In genomic region chr9:120368799-120369198, GRCh38 we compare ENCODE assay signal across 22 cellular contexts.
DNase-seq lines count a peak whose midpoint lies in the region; ATAC-seq and TF ChIP-seq lines count a peak whose summit lies in the region.
"Had no signal": no experiment of that assay in that cellular context is flagged by ENCODE, and none has a peak within 500 bp of the region (broad histone marks: within the 10 kb centered on the region; RNA-seq: fewer than 3 reads in every experiment).

No MANE protein-coding gene starts in this region.

- no peak overlapping the region for H3K27ac ChIP-seq in psoas muscle
- H3K27ac ChIP-seq in brain microvascular endothelial cell = no peak overlapping the region
- H3K27ac ChIP-seq: 22Rv1; BLaER1 treated with 17β-estradiol and CSF1 and Interleukin-3, amounts not matched to agents 10 nM and 100 nM had no signal

- peaks cover 29% of the 10 kb centered on the region for H3K9me3 Mint-ChIP-seq in WTC11
- H3K9me3 Mint-ChIP-seq: HFFc6 had no signal

- ATAC-seq in WTC11 (no peak), psoas muscle (no peak), T-helper 17 cell (no peak)
- ATAC-seq: Panc1, SK-N-SH treated with all-trans-retinoic acid at 6 μM for 48 hours had no signal

- POLR2A ChIA-PET in WTC11 (lab: Charles Lee) = no interaction called here

- peak; percentile 15 for DNase-seq in NCI-H2171 treated with DMSO at 0.1 percent for 48 hours (lab: John Stamatoyannopoulos, UW)
- DNase-seq in NCI-H2171 (lab: John Stamatoyannopoulos, UW) = no peak
- DNase-seq in WTC11 (ENCODE audit: low spot score) = no peak
- peak; percentile 53 for DNase-seq in fibroblast of mammary gland (ENCODE audit: low read depth)
- DNase-seq in psoas muscle = no peak
- no peak for DNase-seq in brain microvascular endothelial cell
- no peak for DNase-seq in T-helper 17 cell
- DNase-seq: ACHN; Caco-2; CD4-positive, alpha-beta memory T cell; DMS 273 treated with DMSO at 0.1 percent for 48 hours; DMS79 treated with DMSO at 0.1 percent for 48 hours; H9; HFFc6; Kasumi-1; NCI-H1417 treated with DMSO at 0.1 percent for 48 hours; NCI-H187 had no signal

- H3K4me3 ChIP-seq in fibroblast of mammary gland (ENCODE audit: control insufficient read depth, low read depth, low read length) (no peak overlapping the region), psoas muscle (no peak overlapping the region), brain microvascular endothelial cell (ENCODE audit: low read depth, low read length) (no peak overlapping the region)
- H3K4me3 ChIP-seq: BLaER1 treated with 17β-estradiol and CSF1 and Interleukin-3, amounts not matched to agents 10 nM and 100 nM had no signal

- H3K36me3 ChIP-seq in psoas muscle (ENCODE audit: insufficient read depth in 1 of 2, low read depth in 1 of 2) (no peaks in the 10 kb centered on the region), brain microvascular endothelial cell (replicated peaks) (no peaks in the 10 kb centered on the region)
- H3K36me3 ChIP-seq: BLaER1 treated with 17β-estradiol and CSF1 and Interleukin-3, amounts not matched to agents 10 nM and 100 nM had no signal

- H3K27ac Mint-ChIP-seq in WTC11 = no peak overlapping the region
- no peak overlapping the region for H3K27ac Mint-ChIP-seq in T-helper 17 cell
- H3K27ac Mint-ChIP-seq: CD4-positive, alpha-beta memory T cell; H9; HFFc6 had no signal

- TF ChIP-seq CTCF in WTC11 (IDR thresholded peaks at IDR 0.05) (no peak), fibroblast of mammary gland (conservative IDR thresholded peaks at IDR 0.05; ENCODE audit: control insufficient read depth, insufficient read depth, low read depth, low read length) (no peak), psoas muscle (IDR thresholded peaks at IDR 0.05) (no peak), brain microvascular endothelial cell (IDR thresholded peaks at IDR 0.05; ENCODE audit: low read depth, low read length, missing control alignments) (no peak)

- CTCF ChIA-PET in WTC11 (lab: Charles Lee) = interaction anchor here (0.6 to 1.0 kb wide), 2 partner anchors 109 to 163 kb away, joined by 3 read pairs; no protein-coding TSS in a partner anchor

- peaks cover 20% of the 10 kb centered on the region for H3K36me3 Mint-ChIP-seq in WTC11
- H3K36me3 Mint-ChIP-seq in T-helper 17 cell (ENCODE audit: low read depth) = no peaks in the 10 kb centered on the region

- no peak for TF ChIP-seq RAD21 in Ishikawa (IDR thresholded peaks at IDR 0.05; ENCODE audit: low read depth)

- TF ChIP-seq EP300 in Ishikawa (IDR thresholded peaks at IDR 0.05; ENCODE audit: borderline replicate concordance) = no peak

- no peaks in the 10 kb centered on the region for H3K9me3 ChIP-seq in psoas muscle
- no peaks in the 10 kb centered on the region for H3K9me3 ChIP-seq in T-helper 17 cell (ENCODE audit: control insufficient read depth, low read length, poor library complexity, severe bottlenecking)
- H3K9me3 ChIP-seq: Caco-2 had no signal

- intact Hi-C loops in psoas muscle (cut with DNase I) = no loop called here

- in situ Hi-C loops in brain microvascular endothelial cell (cut with HindIII; ENCODE audit: low pct_ligation_motif_present, low sequenced_read_pairs) = no loop called here

- H3K27me3 Mint-ChIP-seq in WTC11 (ENCODE audit: low read depth) = peaks cover 4% of the 10 kb centered on the region
- no peaks in the 10 kb centered on the region for H3K27me3 Mint-ChIP-seq in T-helper 17 cell
- H3K27me3 Mint-ChIP-seq: CD4-positive, alpha-beta memory T cell had no signal

- H3K27me3 ChIP-seq in psoas muscle (ENCODE audit: insufficient read depth in 3 of 3, low read length in 2 of 3) (no peaks in the 10 kb centered on the region), brain microvascular endothelial cell (replicated peaks) (no peaks in the 10 kb centered on the region)
- H3K27me3 ChIP-seq: BLaER1 treated with 17β-estradiol and CSF1 and Interleukin-3, amounts not matched to agents 10 nM and 100 nM had no signal

- H3K4me1 Mint-ChIP-seq in WTC11 = peaks cover 14% of the 10 kb centered on the region
- H3K4me1 Mint-ChIP-seq in T-helper 17 cell = peaks cover 3% of the 10 kb centered on the region
- H3K4me1 Mint-ChIP-seq: CD4-positive, alpha-beta memory T cell had no signal

- WGBS in psoas muscle, 3 donors = 71 to 91% (median 83%) methylated on average over 1 of the region's 1 CpG

- H3K4me3 Mint-ChIP-seq in WTC11 = no peak overlapping the region
- no peak overlapping the region for H3K4me3 Mint-ChIP-seq in T-helper 17 cell
- H3K4me3 Mint-ChIP-seq: CD4-positive, alpha-beta memory T cell; H9; HFFc6 had no signal

- no peaks in the 10 kb centered on the region for H3K4me1 ChIP-seq in psoas muscle

TF ChIP-seq in Ishikawa, 13 proteins besides CTCF, POLR2A, EP300 and RAD21:
- TF ChIP-seq USF1 (IDR thresholded peaks at IDR 0.05) = peak; percentile 74
- TF ChIP-seq CREB1 (IDR thresholded peaks at IDR 0.05; ENCODE audit: low read depth) = no peak

TF ChIP-seq in WTC11, 78 proteins besides CTCF, POLR2A, EP300 and RAD21:
- TF ChIP-seq HMGA2 (CRISPR knock-in tag; IDR thresholded peaks at IDR 0.05) = no peak
- no peak for TF ChIP-seq E2F4 (CRISPR knock-in tag; IDR thresholded peaks at IDR 0.05; ENCODE audit: borderline replicate concordance, low read depth)
- TF ChIP-seq ZSCAN18 (CRISPR knock-in tag; IDR thresholded peaks at IDR 0.05) = no peak
- peak; percentile 56; the same call in 1 of the 2 replicates for TF ChIP-seq USF1 (CRISPR knock-in tag; IDR thresholded peaks at IDR 0.05)
- no peak for TF ChIP-seq CREM (CRISPR knock-in tag; IDR thresholded peaks at IDR 0.05)
- TF ChIP-seq USF2 (CRISPR knock-in tag; IDR thresholded peaks at IDR 0.05) = peak; percentile 73

Comparison
In these comparisons a context has a peak if more than half of its experiments do, and no peak if none do; other contexts are left out.
1. DNase-seq: peak in NCI-H2171 treated with DMSO at 0.1 percent for 48 hours (single experiment) and fibroblast of mammary gland (single experiment); none in NCI-H2171 (single experiment), WTC11 (single experiment), psoas muscle (0 of 2), brain microvascular endothelial cell (single experiment) and T-helper 17 cell (0 of 3).